ENCODE assay signal across 1 cellular context in the genomic region with DNA sequence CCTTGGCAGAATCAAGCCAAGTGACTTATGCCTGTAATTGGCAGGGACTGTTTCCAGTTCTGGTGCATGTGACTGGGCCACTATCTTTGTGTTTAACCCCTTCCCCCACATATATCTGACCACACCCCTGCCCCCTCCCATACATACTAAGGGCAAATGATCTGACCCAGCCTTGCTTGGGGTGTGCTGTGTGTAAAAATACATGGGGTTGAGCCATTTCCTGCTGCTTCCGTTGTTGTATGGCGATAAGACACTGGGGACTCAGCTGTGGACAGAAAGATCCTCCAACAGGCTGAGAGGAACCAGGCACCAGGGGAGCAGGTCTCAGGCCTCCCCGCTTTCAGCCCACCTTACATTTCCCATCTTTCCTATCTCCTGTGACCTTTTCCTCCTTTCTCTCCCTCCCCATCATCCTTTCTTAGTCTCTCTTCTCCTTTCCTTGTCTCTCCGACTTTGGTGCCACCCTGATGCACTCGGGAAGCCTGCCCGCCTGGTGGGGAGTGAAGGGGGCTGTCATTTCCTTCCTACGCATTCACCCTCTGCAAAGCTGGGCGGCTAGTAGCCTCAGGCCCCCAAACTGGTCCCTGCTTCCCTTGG.
TF ChIP-seq lines count a peak whose summit lies in the region.

No MANE protein-coding gene starts in this region.

TF ChIP-seq in HepG2, 621 proteins besides CTCF, POLR2A, EP300 and RAD21:
- TF ChIP-seq MED13 (CRISPR knock-in tag; IDR thresholded peaks at IDR 0.05) (no peak), NBN (conservative IDR thresholded peaks at IDR 0.05) (no peak), AHR (CRISPR knock-in tag; IDR thresholded peaks at IDR 0.05) (no peak), ZNF644 (CRISPR knock-in tag; IDR thresholded peaks at IDR 0.05; ENCODE audit: low read depth) (no peak), ATF7-NPFF (CRISPR knock-in tag; IDR thresholded peaks at IDR 0.05; ENCODE audit: low read depth) (no peak), ZFP36 (IDR thresholded peaks at IDR 0.05; ENCODE audit: borderline replicate concordance, low read depth, low read length, partially characterized antibody) (no peak), ZNF260 (CRISPR knock-in tag; IDR thresholded peaks at IDR 0.05; ENCODE audit: borderline replicate concordance, low read depth) (no peak)
- TF ChIP-seq, protein P1, sequence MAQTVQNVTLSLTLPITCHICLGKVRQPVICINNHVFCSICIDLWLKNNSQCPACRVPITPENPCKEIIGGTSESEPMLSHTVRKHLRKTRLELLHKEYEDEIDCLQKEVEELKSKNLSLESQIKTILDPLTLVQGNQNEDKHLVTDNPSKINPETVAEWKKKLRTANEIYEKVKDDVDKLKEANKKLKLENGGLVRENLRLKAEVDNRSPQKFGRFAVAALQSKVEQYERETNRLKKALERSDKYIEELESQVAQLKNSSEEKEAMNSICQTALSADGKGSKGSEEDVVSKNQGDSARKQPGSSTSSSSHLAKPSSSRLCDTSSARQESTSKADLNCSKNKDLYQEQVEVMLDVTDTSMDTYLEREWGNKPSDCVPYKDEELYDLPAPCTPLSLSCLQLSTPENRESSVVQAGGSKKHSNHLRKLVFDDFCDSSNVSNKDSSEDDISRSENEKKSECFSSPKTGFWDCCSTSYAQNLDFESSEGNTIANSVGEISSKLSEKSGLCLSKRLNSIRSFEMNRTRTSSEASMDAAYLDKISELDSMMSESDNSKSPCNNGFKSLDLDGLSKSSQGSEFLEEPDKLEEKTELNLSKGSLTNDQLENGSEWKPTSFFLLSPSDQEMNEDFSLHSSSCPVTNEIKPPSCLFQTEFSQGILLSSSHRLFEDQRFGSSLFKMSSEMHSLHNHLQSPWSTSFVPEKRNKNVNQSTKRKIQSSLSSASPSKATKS (CRISPR knock-in tag; IDR thresholded peaks at IDR 0.05), result no peak
- TF ChIP-seq, protein P2, sequence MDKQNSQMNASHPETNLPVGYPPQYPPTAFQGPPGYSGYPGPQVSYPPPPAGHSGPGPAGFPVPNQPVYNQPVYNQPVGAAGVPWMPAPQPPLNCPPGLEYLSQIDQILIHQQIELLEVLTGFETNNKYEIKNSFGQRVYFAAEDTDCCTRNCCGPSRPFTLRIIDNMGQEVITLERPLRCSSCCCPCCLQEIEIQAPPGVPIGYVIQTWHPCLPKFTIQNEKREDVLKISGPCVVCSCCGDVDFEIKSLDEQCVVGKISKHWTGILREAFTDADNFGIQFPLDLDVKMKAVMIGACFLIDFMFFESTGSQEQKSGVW (CRISPR knock-in tag; IDR thresholded peaks at IDR 0.05; ENCODE audit: borderline replicate concordance), result no peak
- TF ChIP-seq, protein P3, sequence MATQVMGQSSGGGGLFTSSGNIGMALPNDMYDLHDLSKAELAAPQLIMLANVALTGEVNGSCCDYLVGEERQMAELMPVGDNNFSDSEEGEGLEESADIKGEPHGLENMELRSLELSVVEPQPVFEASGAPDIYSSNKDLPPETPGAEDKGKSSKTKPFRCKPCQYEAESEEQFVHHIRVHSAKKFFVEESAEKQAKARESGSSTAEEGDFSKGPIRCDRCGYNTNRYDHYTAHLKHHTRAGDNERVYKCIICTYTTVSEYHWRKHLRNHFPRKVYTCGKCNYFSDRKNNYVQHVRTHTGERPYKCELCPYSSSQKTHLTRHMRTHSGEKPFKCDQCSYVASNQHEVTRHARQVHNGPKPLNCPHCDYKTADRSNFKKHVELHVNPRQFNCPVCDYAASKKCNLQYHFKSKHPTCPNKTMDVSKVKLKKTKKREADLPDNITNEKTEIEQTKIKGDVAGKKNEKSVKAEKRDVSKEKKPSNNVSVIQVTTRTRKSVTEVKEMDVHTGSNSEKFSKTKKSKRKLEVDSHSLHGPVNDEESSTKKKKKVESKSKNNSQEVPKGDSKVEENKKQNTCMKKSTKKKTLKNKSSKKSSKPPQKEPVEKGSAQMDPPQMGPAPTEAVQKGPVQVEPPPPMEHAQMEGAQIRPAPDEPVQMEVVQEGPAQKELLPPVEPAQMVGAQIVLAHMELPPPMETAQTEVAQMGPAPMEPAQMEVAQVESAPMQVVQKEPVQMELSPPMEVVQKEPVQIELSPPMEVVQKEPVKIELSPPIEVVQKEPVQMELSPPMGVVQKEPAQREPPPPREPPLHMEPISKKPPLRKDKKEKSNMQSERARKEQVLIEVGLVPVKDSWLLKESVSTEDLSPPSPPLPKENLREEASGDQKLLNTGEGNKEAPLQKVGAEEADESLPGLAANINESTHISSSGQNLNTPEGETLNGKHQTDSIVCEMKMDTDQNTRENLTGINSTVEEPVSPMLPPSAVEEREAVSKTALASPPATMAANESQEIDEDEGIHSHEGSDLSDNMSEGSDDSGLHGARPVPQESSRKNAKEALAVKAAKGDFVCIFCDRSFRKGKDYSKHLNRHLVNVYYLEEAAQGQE (IDR thresholded peaks at IDR 0.05; ENCODE audit: borderline replicate concordance in 1 of 2, low read depth in 1 of 2, low read length in 2 of 2), result no peak
